29 cellular contexts compared by ENCODE assay signal in the genomic region with DNA sequence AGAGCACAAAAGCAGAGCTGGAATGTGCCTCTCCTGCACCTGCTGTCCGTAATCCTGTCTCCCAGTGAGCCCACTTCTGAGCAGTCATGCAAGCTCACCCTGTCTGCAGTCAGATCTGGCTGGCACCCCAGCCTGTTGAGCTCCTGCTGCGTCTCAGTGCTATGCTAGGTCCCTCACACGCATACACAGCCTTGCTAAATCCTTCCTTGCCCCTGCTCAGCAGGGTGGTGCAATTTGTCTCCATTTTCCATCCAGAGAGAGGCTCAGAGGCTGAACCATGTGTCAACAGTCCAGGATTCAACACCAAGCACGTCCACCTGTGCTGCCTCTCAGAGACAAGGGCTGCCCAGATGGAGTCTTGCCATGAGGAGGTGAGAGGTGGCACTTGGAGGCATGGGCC. TPM values are rescaled to one million over a fixed set of nuclear protein-coding genes. Genes with fewer than 3 reads are reported as not detected.
DNase-seq lines count a peak whose midpoint lies in the region; ATAC-seq and TF ChIP-seq lines count a peak whose summit lies in the region.
"Had no signal": no experiment of that assay in that cellular context is flagged by ENCODE, and none has a peak within 500 bp of the region (broad histone marks: within the 10 kb centered on the region; RNA-seq: fewer than 3 reads in every experiment).

No MANE protein-coding gene starts in this region.

- ATAC-seq in GM21737 (IDR thresholded peaks at IDR 0.05; ENCODE audit: unreplicated experiment) (no peak), GM19463 (IDR thresholded peaks at IDR 0.05; ENCODE audit: unreplicated experiment) (no peak)
- ATAC-seq: sciatic nerve, WTC11 had no signal

- peak overlapping the region; percentile 44 to 54 for H3K27ac ChIP-seq in uterus
- H3K27ac ChIP-seq: ascending aorta, cardiac muscle cell, prostate gland, transverse colon had no signal

- no peak overlapping the region for H3K4me3 ChIP-seq in uterus
- H3K4me3 ChIP-seq: ascending aorta, cardiac muscle cell, prostate gland, transverse colon had no signal

- intact Hi-C loops in uterus (cut with DNase I; ENCODE audit: low total_unique reads): no loop called here

- H3K27me3 ChIP-seq in uterus: no peaks in the 10 kb centered on the region
- H3K27me3 ChIP-seq: ascending aorta, cardiac muscle cell, transverse colon had no signal

- DNase-seq in NCI-H146 (lab: John Stamatoyannopoulos, UW): peak; percentile 40
- DNase-seq in NCI-H146 treated with DMSO at 0.1 percent for 48 hours (lab: John Stamatoyannopoulos, UW; ENCODE audit: unreplicated experiment): no peak
- peak; percentile 70 for DNase-seq in NCI-H82 (lab: John Stamatoyannopoulos, UW)
- DNase-seq in myocyte (ENCODE audit: low read depth): peak; percentile 39
- DNase-seq in uterus: no peak
- no peak for DNase-seq in activated CD4-positive, alpha-beta T cell treated with anti-CD3 and anti-CD28 coated beads for 1 hour
- DNase-seq: 8988T; activated CD4-positive, alpha-beta T cell treated with anti-CD3 and anti-CD28 coated beads, Interleukin-2, amount 10 ng/mL, durations not matched to agents 7 days and 5 days; activated gamma-delta T cell; activated naive CD8-positive, alpha-beta T cell treated with anti-CD3 and anti-CD28 coated beads, Interleukin-2, amount 10 ng/mL, durations not matched to agents 7 days and 5 days; activated T-cell treated with anti-CD3 and anti-CD28 coated beads, Interleukin-2, amount 50 U/mL, for 24 hours; DMS53; erythroblast; IMR-90; NCI-H1930; nucleus accumbens; SIG-M5; stimulated activated CD4-positive, alpha-beta T cell treated with anti-CD3 and anti-CD28 coated beads, Interleukin-12 subunit alpha, Interleukin-12 subunit beta, amount 100 ng/mL, for 4 hours; stimulated activated CD4-positive, alpha-beta T cell treated with anti-CD3 and anti-CD28 coated beads, Interleukin-4, amount 100 ng/mL, for 24 hours; SW 1271; T1000; transverse colon had no signal

- TF ChIP-seq CTCF in uterus (IDR thresholded peaks at IDR 0.05): no peak

- no peaks in the 10 kb centered on the region for H3K9me3 ChIP-seq in uterus
- H3K9me3 ChIP-seq: ascending aorta, prostate gland, transverse colon had no signal

- TF ChIP-seq POLR2A in uterus (IDR thresholded peaks at IDR 0.05): no peak

- H3K36me3 ChIP-seq in uterus: no peaks in the 10 kb centered on the region
- H3K36me3 ChIP-seq: ascending aorta, cardiac muscle cell, prostate gland, transverse colon had no signal

- no peaks in the 10 kb centered on the region for H3K4me1 ChIP-seq in uterus
- H3K4me1 ChIP-seq: ascending aorta, prostate gland had no signal

RNA-seq across cellular contexts. Expression of a gene that starts 11.0 kb away (rescaled TPM):
- total RNA-seq in myocyte (23.1 and 32.0 TPM in 2 replicates), uterus (100 to 1,000 TPM in 1 of 4 donors, 10 to 100 TPM in 3; 17.6 to 103 (median 57.7) TPM)
- polyA plus RNA-seq in myocyte (2012): 22.3 TPM

Comparison
In these comparisons a context has a peak if more than half of its experiments do, and no peak if none do; other contexts are left out.
1. DNase-seq: peak in NCI-H146 (single experiment), NCI-H82 (single experiment) and myocyte (single experiment); none in NCI-H146 treated with DMSO at 0.1 percent for 48 hours (single experiment), uterus (0 of 2) and activated CD4-positive, alpha-beta T cell treated with anti-CD3 and anti-CD28 coated beads for 1 hour (single experiment).